8 cellular contexts compared by ENCODE assay signal in genomic region chr1:87334351-87335174, GRCh38. TPM values are rescaled to one million over a fixed set of nuclear protein-coding genes. Genes with fewer than 3 reads are reported as not detected.
A peak's percentile ranks its signal among the peaks of the same experiment; 100 is the strongest.
DNase-seq lines count a peak whose midpoint lies in the region; ATAC-seq and TF ChIP-seq lines count a peak whose summit lies in the region.

No MANE protein-coding gene starts in this region.

- intact Hi-C loops in A673 (cut with micrococcal nuclease; ENCODE audit: unreplicated experiment) (loop anchor here (5.0 to 10.0 kb wide), 2 partner anchors 250 to 618 kb away; no protein-coding TSS in a partner anchor), left cardiac atrium (cut with DNase I) (loop anchor here in 1 of 2 donors (10.0 kb wide), 1 partner anchor 350 kb away; no protein-coding TSS in a partner anchor)

- peak overlapping the region; percentile 63 for H3K4me3 ChIP-seq in A673 (ENCODE audit: low read depth, low read length, poor library complexity, severe bottlenecking)

- no peaks in the 10 kb centered on the region for H3K9me3 ChIP-seq in A673 (ENCODE audit: low read depth, low read length, poor library complexity, severe bottlenecking)

- TF ChIP-seq CTCF in A673 (conservative IDR thresholded peaks at IDR 0.05; ENCODE audit: low read depth, low read length) (no peak), GM13977 (IDR thresholded peaks at IDR 0.05; ENCODE audit: extremely low read depth, insufficient read depth, missing control alignments) (no peak), progenitor cell of endocrine pancreas (IDR thresholded peaks at IDR 0.05; ENCODE audit: unreplicated experiment) (peak; percentile 49)

- CTCF ChIA-PET in A673 (lab: Charles Lee): interaction anchor here (0.5 to 0.6 kb wide), 2 partner anchors 211 to 630 kb away, joined by 4 to 5 read pairs; no protein-coding TSS in a partner anchor

- peak overlapping the region; percentile 84 for H3K27ac ChIP-seq in A673 (ENCODE audit: low read depth, low read length, poor library complexity, severe bottlenecking)

- peak overlapping the region; percentile 86 for H3K4me3 Mint-ChIP-seq in progenitor cell of endocrine pancreas (ENCODE audit: low read depth)

- no peaks in the 10 kb centered on the region for H3K27me3 ChIP-seq in A673 (replicated peaks; ENCODE audit: insufficient read depth, low read depth, low read length, poor library complexity)

- in situ Hi-C loops in GM13977 (cut with MboI; ENCODE audit: low pct_unique_long_range_greater_than_20kb, low sequenced_read_pairs, unreplicated experiment): loop anchor here (25.0 kb wide), 2 partner anchors 103 to 628 kb away; no protein-coding TSS in a partner anchor

- DNase-seq in A673 (ENCODE audit: low spot score): peak; percentile 28
- DNase-seq in GM13977 (ENCODE audit: low spot score): peak; percentile 37
- DNase-seq in M059J (ENCODE audit: low read depth): peak; percentile 66
- no peak for DNase-seq in activated naive CD4-positive, alpha-beta T cell treated with anti-CD3 and anti-CD28 coated beads, Interleukin-2, amount 50 U/mL, for 72 hours (ENCODE audit: low spot score in 2 of 2)
- DNase-seq in left cardiac atrium: peak; percentile 27
- DNase-seq in progenitor cell of endocrine pancreas (ENCODE audit: low spot score, unreplicated experiment): peak; percentile 26
- DNase-seq in SIG-M5 (lab: John Stamatoyannopoulos, UW): no peak
- DNase-seq in T-helper 9 cell: no peak

- H3K27me3 Mint-ChIP-seq in progenitor cell of endocrine pancreas: no peaks in the 10 kb centered on the region

- peaks cover 53% of the 10 kb centered on the region for H3K4me1 Mint-ChIP-seq in progenitor cell of endocrine pancreas (ENCODE audit: low read depth)

- BruUV-seq in A673 (replicated peaks; lab: Mats Ljungman, UMichigan): TSS peak; percentile 65

- peaks cover 9% of the 10 kb centered on the region in 2 donors for H3K36me3 Mint-ChIP-seq in activated naive CD4-positive, alpha-beta T cell treated with anti-CD3 and anti-CD28 coated beads, Interleukin-2, amount 50 U/mL, for 72 hours
- H3K36me3 Mint-ChIP-seq in progenitor cell of endocrine pancreas (ENCODE audit: insufficient read depth): peaks cover 23% of the 10 kb centered on the region

- ATAC-seq in activated naive CD4-positive, alpha-beta T cell treated with anti-CD3 and anti-CD28 coated beads, Interleukin-2, amount 50 U/mL, for 72 hours: peak; percentile 6 to 7
- ATAC-seq in left cardiac atrium: peak; percentile 2 to 3

- H3K4me1 ChIP-seq in A673 (ENCODE audit: insufficient read depth, low read length, poor library complexity, severe bottlenecking): peaks cover 42% of the 10 kb centered on the region

- peak overlapping the region; percentile 60 to 96 for H3K27ac Mint-ChIP-seq in activated naive CD4-positive, alpha-beta T cell treated with anti-CD3 and anti-CD28 coated beads, Interleukin-2, amount 50 U/mL, for 72 hours
- peak overlapping the region; percentile 85 for H3K27ac Mint-ChIP-seq in progenitor cell of endocrine pancreas

- H3K9me3 Mint-ChIP-seq in activated naive CD4-positive, alpha-beta T cell treated with anti-CD3 and anti-CD28 coated beads, Interleukin-2, amount 50 U/mL, for 72 hours: no peaks in the 10 kb centered on the region
- H3K9me3 Mint-ChIP-seq in progenitor cell of endocrine pancreas (ENCODE audit: low read depth): no peaks in the 10 kb centered on the region

- H3K36me3 ChIP-seq in A673 (ENCODE audit: insufficient read depth, low read length, poor library complexity, severe bottlenecking): peaks cover 17% of the 10 kb centered on the region

- POLR2A ChIA-PET in A673 (lab: Charles Lee; ENCODE audit: low non-redundant PET): no interaction called here

RNA-seq across cellular contexts. Expression of gene LMO4, which starts 5.9 kb away (rescaled TPM):
- total RNA-seq in A673 (2021) (32.2 and 35.3 TPM in 2 replicates), left cardiac atrium (10 to 100 TPM; 43.2 to 50.6 TPM), progenitor cell of endocrine pancreas (64.2 and 74.5 TPM in 2 replicates)
- 87.1 and 103 TPM in 2 replicates for total RNA-seq in M059J (2014; rRNA removed; shearing (Covaris generic))
- 1 to 10 TPM; 5.6 to 7.3 TPM for total RNA-seq in activated naive CD4-positive, alpha-beta T cell treated with anti-CD3 and anti-CD28 coated beads, Interleukin-2, amount 50 U/mL, for 72 hours

Comparison
In these comparisons a context has a peak if more than half of its experiments do, and no peak if none do; other contexts are left out.
1. DNase-seq: peak in A673 (single experiment), GM13977 (single experiment), M059J (single experiment), left cardiac atrium (single experiment) and progenitor cell of endocrine pancreas (single experiment); none in activated naive CD4-positive, alpha-beta T cell treated with anti-CD3 and anti-CD28 coated beads, Interleukin-2, amount 50 U/mL, for 72 hours (0 of 2), SIG-M5 (single experiment) and T-helper 9 cell (single experiment).